1 cellular context compared by ENCODE assay signal in the genomic region with DNA sequence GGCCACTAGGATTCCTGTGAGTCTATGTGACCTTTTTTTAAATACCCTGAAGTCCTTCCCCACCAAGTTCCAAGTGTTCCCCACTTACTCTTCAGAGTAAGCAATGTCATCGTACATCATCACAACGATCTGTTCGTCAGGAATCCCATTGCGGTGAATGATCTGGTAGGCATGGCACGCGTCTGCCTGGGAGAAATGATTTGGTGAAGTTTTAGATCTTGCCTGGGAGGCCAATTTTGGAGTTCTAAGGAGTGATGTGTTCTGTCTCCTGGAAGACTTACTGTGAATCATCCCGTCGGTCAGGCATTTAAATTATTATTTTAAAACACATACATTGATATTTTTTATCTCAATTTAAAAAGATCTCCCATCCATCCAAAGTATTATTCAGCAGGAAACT.
TF ChIP-seq lines count a peak whose summit lies in the region.

No MANE protein-coding gene starts in this region.

TF ChIP-seq in IMR-90, 13 proteins besides CTCF, POLR2A, EP300 and RAD21 (continued from another document):
- TF ChIP-seq, protein P1, sequence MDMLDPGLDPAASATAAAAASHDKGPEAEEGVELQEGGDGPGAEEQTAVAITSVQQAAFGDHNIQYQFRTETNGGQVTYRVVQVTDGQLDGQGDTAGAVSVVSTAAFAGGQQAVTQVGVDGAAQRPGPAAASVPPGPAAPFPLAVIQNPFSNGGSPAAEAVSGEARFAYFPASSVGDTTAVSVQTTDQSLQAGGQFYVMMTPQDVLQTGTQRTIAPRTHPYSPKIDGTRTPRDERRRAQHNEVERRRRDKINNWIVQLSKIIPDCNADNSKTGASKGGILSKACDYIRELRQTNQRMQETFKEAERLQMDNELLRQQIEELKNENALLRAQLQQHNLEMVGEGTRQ (IDR thresholded peaks at IDR 0.05; ENCODE audit: low read depth, low read length) = no peak
- TF ChIP-seq RFX5 (IDR thresholded peaks at IDR 0.05; ENCODE audit: low read depth, low read length) (no peak), SMC3 (IDR thresholded peaks at IDR 0.05; ENCODE audit: low read depth, low read length) (no peak), CHD1 (IDR thresholded peaks at IDR 0.05; ENCODE audit: low read depth, low read length) (no peak), FOS (IDR thresholded peaks at IDR 0.05; ENCODE audit: low read depth, low read length) (no peak), RCOR1 (IDR thresholded peaks at IDR 0.05; ENCODE audit: insufficient replicate concordance, low read length) (no peak)
- TF ChIP-seq, protein P2, sequence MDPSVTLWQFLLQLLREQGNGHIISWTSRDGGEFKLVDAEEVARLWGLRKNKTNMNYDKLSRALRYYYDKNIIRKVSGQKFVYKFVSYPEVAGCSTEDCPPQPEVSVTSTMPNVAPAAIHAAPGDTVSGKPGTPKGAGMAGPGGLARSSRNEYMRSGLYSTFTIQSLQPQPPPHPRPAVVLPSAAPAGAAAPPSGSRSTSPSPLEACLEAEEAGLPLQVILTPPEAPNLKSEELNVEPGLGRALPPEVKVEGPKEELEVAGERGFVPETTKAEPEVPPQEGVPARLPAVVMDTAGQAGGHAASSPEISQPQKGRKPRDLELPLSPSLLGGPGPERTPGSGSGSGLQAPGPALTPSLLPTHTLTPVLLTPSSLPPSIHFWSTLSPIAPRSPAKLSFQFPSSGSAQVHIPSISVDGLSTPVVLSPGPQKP (IDR thresholded peaks at IDR 0.05; ENCODE audit: borderline replicate concordance, low read depth, low read length) = no peak
